Comparison of ENCODE assay signal across 7 cellular contexts in the genomic region with DNA sequence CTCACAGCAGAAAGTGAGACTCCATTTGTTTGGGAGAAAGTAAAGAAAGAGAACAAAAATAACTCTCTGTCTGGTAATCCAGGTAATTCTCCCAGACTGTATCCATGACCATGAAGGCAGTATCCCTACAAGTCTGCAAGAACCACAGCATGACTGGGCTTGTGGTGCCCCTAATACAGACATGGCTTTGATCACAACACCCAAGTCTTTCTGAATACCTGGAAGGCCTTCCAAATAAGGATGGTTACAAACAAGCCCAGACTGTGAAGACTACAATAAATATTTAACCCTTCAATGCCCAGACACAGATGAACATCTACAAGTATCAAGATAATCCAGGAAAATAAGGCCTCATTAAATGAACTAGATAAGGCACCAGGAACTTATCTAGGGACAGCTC.
"Had no signal": no experiment of that assay in that cellular context is flagged by ENCODE, and none has a peak within 500 bp of the region (broad histone marks: within the 10 kb centered on the region; RNA-seq: fewer than 3 reads in every experiment).

No MANE protein-coding gene starts in this region.

- H3K4me1 Mint-ChIP-seq: GM23338, H9, IgD-negative memory B cell had no signal

- H3K4me3 ChIP-seq: GM23338 had no signal

- H3K36me3 Mint-ChIP-seq: IgD-negative memory B cell had no signal

- H2AFZ ChIP-seq: GM23338 had no signal

- H3K4me3 Mint-ChIP-seq: GM23338, H9, IgD-negative memory B cell had no signal

- DNase-seq: H9, HCEC 1CT had no signal

- ATAC-seq: GM23338 had no signal

- H3K27me3 Mint-ChIP-seq: IgD-negative memory B cell had no signal

- FAIRE-seq: H1, H54, HTR-8/SVneo had no signal

- H3K4me2 ChIP-seq: GM23338 had no signal

- H3K27ac Mint-ChIP-seq: GM23338, IgD-negative memory B cell had no signal
